Comparison of ENCODE assay signal across 1 cellular context in the genomic region with DNA sequence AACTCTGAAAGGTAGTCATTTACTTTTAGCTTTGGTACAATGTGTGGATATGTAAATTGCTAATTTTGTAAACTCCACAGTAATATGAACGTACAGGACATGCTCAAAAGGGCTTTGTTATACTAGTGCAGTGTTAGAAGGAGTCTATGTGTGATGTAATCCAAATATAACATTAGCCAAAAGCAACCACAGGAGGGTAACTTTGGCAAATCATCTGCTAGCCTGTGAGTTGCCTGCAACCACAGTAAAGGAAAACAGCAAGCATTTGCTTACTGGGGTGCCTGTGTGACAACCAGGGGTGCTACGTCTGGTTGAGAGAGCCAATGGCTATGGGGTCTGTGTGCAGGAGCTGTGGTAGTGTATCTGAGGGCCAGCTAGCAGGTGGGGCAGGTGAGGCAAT.
TF ChIP-seq lines count a peak whose summit lies in the region.

No MANE protein-coding gene starts in this region.

TF ChIP-seq in H1, 55 proteins besides CTCF, POLR2A, EP300 and RAD21 (continued from another document):
- no peak for TF ChIP-seq NANOG (IDR thresholded peaks at IDR 0.05; ENCODE audit: insufficient read depth, low read depth, low read length, poor library complexity, severe bottlenecking)
- TF ChIP-seq, protein P1, sequence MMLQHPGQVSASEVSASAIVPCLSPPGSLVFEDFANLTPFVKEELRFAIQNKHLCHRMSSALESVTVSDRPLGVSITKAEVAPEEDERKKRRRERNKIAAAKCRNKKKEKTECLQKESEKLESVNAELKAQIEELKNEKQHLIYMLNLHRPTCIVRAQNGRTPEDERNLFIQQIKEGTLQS (IDR thresholded peaks at IDR 0.05; ENCODE audit: insufficient read depth, low read depth, low read length): no peak
- no peak for TF ChIP-seq BRCA1 (IDR thresholded peaks at IDR 0.05; ENCODE audit: low read depth, low read length)
- TF ChIP-seq GTF2F1 (IDR thresholded peaks at IDR 0.05; ENCODE audit: borderline replicate concordance, low read depth, low read length): no peak
- no peak for TF ChIP-seq KDM1A (IDR thresholded peaks at IDR 0.05; ENCODE audit: borderline replicate concordance, low read length)
- no peak for TF ChIP-seq CTBP2 (IDR thresholded peaks at IDR 0.05; ENCODE audit: borderline replicate concordance, insufficient read depth, insufficient read length, low read length)
- no peak for TF ChIP-seq CREB1 (IDR thresholded peaks at IDR 0.05)
- no peak for TF ChIP-seq EGR1 (IDR thresholded peaks at IDR 0.05; ENCODE audit: borderline replicate concordance, low read depth, low read length)
TF ChIP-seq in H1: peak in this region for 0.
